15 cellular contexts compared by ENCODE assay signal in the genomic region with DNA sequence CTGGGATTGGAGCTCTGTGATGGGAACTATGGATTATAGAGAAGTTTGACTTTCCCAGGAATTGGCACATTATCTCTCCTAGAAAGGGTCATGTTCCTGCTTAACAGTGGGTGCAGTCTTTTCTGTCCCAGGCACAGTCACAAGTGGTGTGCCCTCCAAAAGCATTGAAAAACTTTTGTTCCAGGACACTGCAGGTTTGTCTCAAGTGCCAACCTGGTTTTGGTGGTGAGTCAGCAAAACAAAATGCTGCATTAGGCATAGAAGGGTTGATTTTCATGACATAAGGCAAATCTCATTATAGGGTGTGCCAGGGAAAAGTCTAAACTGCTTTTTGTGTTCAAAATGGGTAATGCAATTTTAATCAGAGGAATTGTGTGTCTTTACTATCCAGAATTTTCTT. TPM values are rescaled to one million over a fixed set of nuclear protein-coding genes. Genes with fewer than 3 reads are reported as not detected.
A peak's percentile ranks its signal among the peaks of the same experiment; 100 is the strongest.
DNase-seq lines count a peak whose midpoint lies in the region; ATAC-seq and TF ChIP-seq lines count a peak whose summit lies in the region.
"Had no signal": no experiment of that assay in that cellular context is flagged by ENCODE, and none has a peak within 500 bp of the region (broad histone marks: within the 10 kb centered on the region; RNA-seq: fewer than 3 reads in every experiment).

No MANE protein-coding gene starts in this region.

- TF ChIP-seq CTCF in left ventricle myocardium inferior (IDR thresholded peaks at IDR 0.05; ENCODE audit: borderline replicate concordance) (no peak), spleen (IDR thresholded peaks at IDR 0.05 in 8 of 11, conservative IDR thresholded peaks at IDR 0.05 in 3 of 11) (no peak)

- peak overlapping the region; percentile 16 for H3K9ac ChIP-seq in adipocyte (ENCODE audit: low read length)

- intact Hi-C loops in left ventricle myocardium inferior (cut with micrococcal nuclease) (no loop called here), spleen (cut with DNase I; ENCODE audit: low total_unique reads) (no loop called here)

- ATAC-seq in HG02798 (IDR thresholded peaks at IDR 0.05; ENCODE audit: poor library complexity, unreplicated experiment) (no peak), GM18511 (IDR thresholded peaks at IDR 0.05; ENCODE audit: unreplicated experiment) (no peak)
- ATAC-seq: upper lobe of right lung had no signal

- no peaks in the 10 kb centered on the region for H3K9me3 ChIP-seq in adipocyte (ENCODE audit: control insufficient read depth, low read length)
- no peaks in the 10 kb centered on the region for H3K9me3 ChIP-seq in left ventricle myocardium inferior (replicated peaks)
- no peaks in the 10 kb centered on the region for H3K9me3 ChIP-seq in spleen
- H3K9me3 ChIP-seq: upper lobe of right lung had no signal

- H3K4me3 ChIP-seq in ACC112 (ENCODE audit: low read depth, low read length) (peak overlapping the region; percentile 36; the same call in 1 of the 2 replicates), adipocyte (ENCODE audit: low read length) (no peak overlapping the region), left ventricle myocardium inferior (no peak overlapping the region), spleen (no peak overlapping the region)
- H3K4me3 ChIP-seq: hepatocyte, upper lobe of right lung had no signal

- H3K36me3 ChIP-seq in ACC112 (ENCODE audit: insufficient read depth, low read length) (peaks cover 37% of the 10 kb centered on the region), adipocyte (ENCODE audit: control insufficient read depth, insufficient read depth, low read length, severe bottlenecking) (peaks cover 7% of the 10 kb centered on the region), left ventricle myocardium inferior (peaks cover 36% of the 10 kb centered on the region), spleen (peaks cover 0 to 70% (median 12%) of the 10 kb centered on the region in 6 donors)
- H3K36me3 ChIP-seq: upper lobe of right lung had no signal

- H2AFZ ChIP-seq in ACC112 (ENCODE audit: low read length, unreplicated experiment): no peak overlapping the region
- H2AFZ ChIP-seq: hepatocyte had no signal

- peaks cover 47% of the 10 kb centered on the region for H3K79me2 ChIP-seq in ACC112 (ENCODE audit: control insufficient read depth, insufficient read depth, low read length, unreplicated experiment)

- peak; percentile 45 for DNase-seq in HT1080 (ENCODE audit: low read depth)
- peak; percentile 30 for DNase-seq in adipocyte (ENCODE audit: low read depth)
- no peak for DNase-seq in left ventricle myocardium inferior
- no peak for DNase-seq in spleen
- DNase-seq: CD4-positive, alpha-beta memory T cell; effector CD8-positive, alpha-beta T cell; MM.1S; retina; SIG-M5; upper lobe of right lung had no signal

- H3K27ac ChIP-seq in ACC112 (ENCODE audit: low read depth, low read length) (peak overlapping the region; percentile 97), layer of hippocampus (ENCODE audit: low read depth, low read length) (peak overlapping the region; percentile 41), left ventricle myocardium inferior (replicated peaks) (no peak overlapping the region), spleen (no peak overlapping the region)
- H3K27ac ChIP-seq: upper lobe of right lung had no signal

- H3K27me3 ChIP-seq in ACC112 (ENCODE audit: insufficient read depth, low read length) (no peaks in the 10 kb centered on the region), adipocyte (replicated peaks; ENCODE audit: control insufficient read depth, insufficient read depth, low read length) (no peaks in the 10 kb centered on the region), layer of hippocampus (ENCODE audit: control insufficient read depth, insufficient read depth, low read length) (no peaks in the 10 kb centered on the region), left ventricle myocardium inferior (ENCODE audit: low read depth) (no peaks in the 10 kb centered on the region), spleen (replicated peaks in 1 of 7) (no peaks in the 10 kb centered on the region)
- H3K27me3 ChIP-seq: hepatocyte, upper lobe of right lung had no signal

- peaks cover 41% of the 10 kb centered on the region for H3K4me1 ChIP-seq in ACC112 (ENCODE audit: control insufficient read depth, insufficient read depth, low read length, unreplicated experiment)
- H3K4me1 ChIP-seq in adipocyte (ENCODE audit: control insufficient read depth, insufficient read depth, low read length): peaks cover 33% of the 10 kb centered on the region
- peaks cover 35% of the 10 kb centered on the region for H3K4me1 ChIP-seq in left ventricle myocardium inferior
- peaks cover 10 to 50% (median 31%) of the 10 kb centered on the region in 6 donors for H3K4me1 ChIP-seq in spleen

- no peak for TF ChIP-seq POLR2A in spleen (IDR thresholded peaks at IDR 0.05)

RNA-seq across cellular contexts. Expression of gene HTATIP2, which starts 4.9 kb away (rescaled TPM):
- 0.13 and 0.18 TPM in 2 replicates for total RNA-seq in HT1080 (2014; rRNA removed; shearing (Covaris generic))
- 0.28 TPM in 1 of 2 replicates, not detected in the other for polyA plus RNA-seq in HT1080 (2015; cell fraction: cytosol; rRNA removed)
- polyA plus RNA-seq in HT1080 (2015; cell fraction: nucleus; rRNA removed): 0.16 TPM in 1 of 2 replicates, not detected in the other
- 17.4 TPM for total RNA-seq in left ventricle myocardium inferior
- total RNA-seq in spleen: 10 to 100 TPM; 35.6 to 70.2 (median 43.2) TPM
- polyA plus RNA-seq in spleen: 10 to 100 TPM; 24.3 to 42.7 (median 30.6) TPM

RNA-seq across cellular contexts. Expression of gene PRMT3, which starts 19.1 kb away (rescaled TPM):
- total RNA-seq in HT1080 (2014; rRNA removed; shearing (Covaris generic)): 37.0 and 37.8 TPM in 2 replicates
- 37.9 and 43.9 TPM in 2 replicates for polyA plus RNA-seq in HT1080 (2015; cell fraction: cytosol; rRNA removed)
- 43.5 and 44.3 TPM in 2 replicates for polyA plus RNA-seq in HT1080 (2015; cell fraction: nucleus; rRNA removed)
- total RNA-seq in left ventricle myocardium inferior (11.4 TPM), spleen (10 to 100 TPM; 12.8 to 20.7 (median 14.2) TPM)
- polyA plus RNA-seq in spleen: 1 to 10 TPM; 6.9 to 9.2 (median 8.8) TPM

Comparison
In these comparisons a context has a peak if more than half of its experiments do, and no peak if none do; other contexts are left out.
1. H3K27ac ChIP-seq: peak in ACC112 (single experiment) and layer of hippocampus (single experiment); none in left ventricle myocardium inferior (single experiment) and spleen (0 of 8).
2. DNase-seq: peak in HT1080 (single experiment) and adipocyte (single experiment); none in left ventricle myocardium inferior (single experiment) and spleen (single experiment).
3. RNA of gene HTATIP2, which starts 4.9 kb away (total RNA-seq): 35.6 to 70.2 TPM in spleen and 17.4 TPM in left ventricle myocardium inferior (single experiment); 0.13 to 0.18 TPM in HT1080; every median in the first group is over 10 times any median in the second.